8 cellular contexts compared by ENCODE assay signal in genomic region chr12:57864811-57865751, GRCh38. TPM values are rescaled to one million over a fixed set of nuclear protein-coding genes. Genes with fewer than 3 reads are reported as not detected.
A peak's percentile ranks its signal among the peaks of the same experiment; 100 is the strongest.
DNase-seq lines count a peak whose midpoint lies in the region.

No MANE protein-coding gene starts in this region.

- H3K27me3 ChIP-seq in HAP-1 (ENCODE audit: low read depth) = no peaks in the 10 kb centered on the region
- peaks cover 11% of the 10 kb centered on the region for H3K27me3 ChIP-seq in mononuclear cell (ENCODE audit: insufficient read depth, low read length)

- DNase-seq in GM03348 (ENCODE audit: low spot score) (peak; percentile 96), HAP-1 (ENCODE audit: low spot score in 2 of 2) (peak; percentile 12 to 63), NCI-H2171 (lab: John Stamatoyannopoulos, UW) (peak; percentile 48), epidermal melanocyte (ENCODE audit: insufficient read length, low spot score) (peak; percentile 81), SHP77 (lab: John Stamatoyannopoulos, UW) (no peak)
- DNase-seq in activated CD8-positive, alpha-beta memory T cell treated with anti-CD3 and anti-CD28 coated beads, Interleukin-2, amount 50 U/mL, for 4 hours = peak; percentile 69
- DNase-seq in stimulated activated naive CD4-positive, alpha-beta T cell (lab: John Stamatoyannopoulos, UW) = peak in 4 of 6 experiments; percentile 19 to 31 (median 24)

- in situ Hi-C loops in HAP-1 (cut with MboI; ENCODE audit: low sequenced_read_pairs) = no loop called here

- H3K4me3 ChIP-seq in HAP-1 (peak overlapping the region; percentile 18; the same call in 1 of the 2 replicates), mononuclear cell (ENCODE audit: low read length) (peak overlapping the region; percentile 42)

- H3K9me3 ChIP-seq in HAP-1 = no peaks in the 10 kb centered on the region
- H3K9me3 ChIP-seq in mononuclear cell (ENCODE audit: low read depth, low read length) = no peaks in the 10 kb centered on the region

- H3K36me3 ChIP-seq in HAP-1 (replicated peaks) = no peaks in the 10 kb centered on the region

- H3K4me1 ChIP-seq in HAP-1 (peaks cover 9% of the 10 kb centered on the region), mononuclear cell (ENCODE audit: insufficient read depth, low read length) (peaks cover 10% of the 10 kb centered on the region)

RNA-seq across cellular contexts. Expression of gene CTDSP2, which starts 18.6 kb away (rescaled TPM):
- total RNA-seq in mononuclear cell = 60.2 TPM

RNA-seq across cellular contexts. Expression of gene AVIL, which starts 46.5 kb away (rescaled TPM):
- total RNA-seq in mononuclear cell = 0.52 TPM

Comparison
In these comparisons a context has a peak if more than half of its experiments do, and no peak if none do; other contexts are left out.
1. DNase-seq: peak in GM03348 (single experiment), HAP-1 (2 of 2), NCI-H2171 (single experiment), activated CD8-positive, alpha-beta memory T cell treated with anti-CD3 and anti-CD28 coated beads, Interleukin-2, amount 50 U/mL, for 4 hours (single experiment), epidermal melanocyte (single experiment) and stimulated activated naive CD4-positive, alpha-beta T cell (4 of 6); none in SHP77 (0 of 2).